ENCODE assay signal across 11 cellular contexts in the genomic region with DNA sequence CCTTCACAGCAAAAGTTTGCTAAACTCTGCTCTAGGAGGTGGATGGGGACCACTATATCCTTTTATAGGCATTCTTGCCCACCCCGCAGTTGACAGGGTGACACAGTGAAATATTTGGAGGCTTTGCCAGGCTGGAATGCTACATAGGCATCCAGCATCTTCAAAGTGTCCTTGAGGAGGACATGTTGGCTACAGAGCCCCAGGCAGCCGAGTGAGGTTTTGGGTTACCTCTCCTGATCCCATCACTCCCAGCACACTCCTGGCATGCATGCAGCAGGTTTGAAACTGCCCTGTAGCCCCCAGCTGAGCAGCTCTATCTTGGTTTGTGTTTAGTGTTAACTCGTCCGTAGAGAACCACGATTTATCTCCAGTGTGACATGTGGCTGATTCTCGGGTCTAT. TPM values are rescaled to one million over a fixed set of nuclear protein-coding genes. Genes with fewer than 3 reads are reported as not detected.
DNase-seq lines count a peak whose midpoint lies in the region; ATAC-seq and TF ChIP-seq lines count a peak whose summit lies in the region.
"Had no signal": no experiment of that assay in that cellular context is flagged by ENCODE, and none has a peak within 500 bp of the region (broad histone marks: within the 10 kb centered on the region; RNA-seq: fewer than 3 reads in every experiment).

No MANE protein-coding gene starts in this region.

- WGBS in gastroesophageal sphincter (ENCODE audit: low coverage in 1 of 2), 2 donors = 33% methylated on average over 5 of the region's 6 CpGs; no CpG with 5 or more reads in 1 of the 2 donors

- no peak overlapping the region for H3K9ac ChIP-seq in neural progenitor cell

- no peak for DNase-seq in stimulated activated naive CD8-positive, alpha-beta T cell treated with anti-CD3 and anti-CD28 coated beads, Interleukin-15, Interleukin-2, amounts not matched to agents 100 U/mL and 50 U/mL, for 24 hours
- no peak for DNase-seq in neural progenitor cell (ENCODE audit: low spot score)
- DNase-seq in posterior vena cava (ENCODE audit: low spot score) = no peak
- DNase-seq in NAMALWA (ENCODE audit: low spot score) = no peak
- no peak for DNase-seq in activated CD4-positive, alpha-beta T cell treated with anti-CD3 and anti-CD28 coated beads, Interleukin-2, amount 50 U/mL, for 48 hours
- DNase-seq: NCI-H187 treated with DMSO at 0.1 percent for 48 hours had no signal

- intact Hi-C loops in posterior vena cava (cut with DNase I) = loop anchor here (5.0 to 10.0 kb wide), 2 partner anchors 505 to 513 kb away; a partner anchor contains a TSS

- H3K4me2 ChIP-seq in neural progenitor cell = peak overlapping the region; percentile 54

- TF ChIP-seq CTCF in gastroesophageal sphincter (IDR thresholded peaks at IDR 0.05) (no peak), neural progenitor cell (IDR thresholded peaks at IDR 0.05) (no peak)

- H3F3A ChIP-seq in neural progenitor cell (ENCODE audit: low read depth) = peaks cover 15% of the 10 kb centered on the region

- H3K36me3 Mint-ChIP-seq in stimulated activated naive CD8-positive, alpha-beta T cell treated with anti-CD3 and anti-CD28 coated beads, Interleukin-15, Interleukin-2, amounts not matched to agents 100 ng/mL and 50 ng/mL, for 24 hours (ENCODE audit: low read depth) = peaks cover 45% of the 10 kb centered on the region
- peaks cover 2% of the 10 kb centered on the region for H3K36me3 Mint-ChIP-seq in neural progenitor cell
- H3K36me3 Mint-ChIP-seq: memory B cell had no signal

- no peak overlapping the region for H3K4me3 Mint-ChIP-seq in stimulated activated naive CD8-positive, alpha-beta T cell treated with anti-CD3 and anti-CD28 coated beads, Interleukin-15, Interleukin-2, amounts not matched to agents 100 ng/mL and 50 ng/mL, for 24 hours
- H3K4me3 Mint-ChIP-seq in neural progenitor cell = no peak overlapping the region
- H3K4me3 Mint-ChIP-seq: memory B cell; T-helper 1 cell treated with Interleukin-12 subunit alpha and Interleukin-12 subunit beta and Interleukin-4 antibody, amounts not matched to agents 30 μg/mL and 1 μg/mL, for 36 hours had no signal

- H3K4me1 ChIP-seq in gastroesophageal sphincter (peaks cover 32 to 81% (median 48%) of the 10 kb centered on the region in 3 donors), neural progenitor cell (peaks cover 14% of the 10 kb centered on the region)

- H3K27ac ChIP-seq in gastroesophageal sphincter (peak overlapping the region; percentile 21 to 100 (median 90)), neural progenitor cell (peak overlapping the region; percentile 36)

- H3K36me3 ChIP-seq in gastroesophageal sphincter = peaks cover 2 to 54% of the 10 kb centered on the region in 2 donors
- no peaks in the 10 kb centered on the region for H3K36me3 ChIP-seq in neural progenitor cell

- H3K27ac Mint-ChIP-seq in stimulated activated naive CD8-positive, alpha-beta T cell treated with anti-CD3 and anti-CD28 coated beads, Interleukin-15, Interleukin-2, amounts not matched to agents 100 ng/mL and 50 ng/mL, for 24 hours = peak overlapping the region; percentile 32
- H3K27ac Mint-ChIP-seq in neural progenitor cell = no peak overlapping the region
- H3K27ac Mint-ChIP-seq: memory B cell; T-helper 1 cell treated with Interleukin-12 subunit alpha and Interleukin-12 subunit beta and Interleukin-4 antibody, amounts not matched to agents 30 μg/mL and 1 μg/mL, for 36 hours had no signal

- H3K9me3 ChIP-seq in gastroesophageal sphincter (no peaks in the 10 kb centered on the region), neural progenitor cell (ENCODE audit: low read depth) (no peaks in the 10 kb centered on the region)

- peaks cover 39% of the 10 kb centered on the region for H3K4me1 Mint-ChIP-seq in stimulated activated naive CD8-positive, alpha-beta T cell treated with anti-CD3 and anti-CD28 coated beads, Interleukin-15, Interleukin-2, amounts not matched to agents 100 ng/mL and 50 ng/mL, for 24 hours (ENCODE audit: low read depth)
- peaks cover 20% of the 10 kb centered on the region for H3K4me1 Mint-ChIP-seq in neural progenitor cell
- H3K4me1 Mint-ChIP-seq: memory B cell had no signal

- H3K79me2 ChIP-seq in neural progenitor cell (ENCODE audit: low read depth) = no peaks in the 10 kb centered on the region

- no peaks in the 10 kb centered on the region for H3K27me3 ChIP-seq in gastroesophageal sphincter
- H3K27me3 ChIP-seq in neural progenitor cell = peaks cover 12% of the 10 kb centered on the region

- no peaks in the 10 kb centered on the region for H3K9me3 Mint-ChIP-seq in stimulated activated naive CD8-positive, alpha-beta T cell treated with anti-CD3 and anti-CD28 coated beads, Interleukin-15, Interleukin-2, amounts not matched to agents 100 ng/mL and 50 ng/mL, for 24 hours
- H3K9me3 Mint-ChIP-seq in neural progenitor cell = no peaks in the 10 kb centered on the region
- H3K9me3 Mint-ChIP-seq: memory B cell; T-helper 1 cell treated with Interleukin-12 subunit alpha and Interleukin-12 subunit beta and Interleukin-4 antibody, amounts not matched to agents 30 μg/mL and 1 μg/mL, for 36 hours had no signal

- H4K20me1 ChIP-seq in neural progenitor cell (ENCODE audit: low read depth) = peaks cover 3% of the 10 kb centered on the region

- H2AFZ ChIP-seq in neural progenitor cell (replicated peaks) = no peak overlapping the region

- peak overlapping the region in 1 of 2 donors; percentile 18 for H3K4me3 ChIP-seq in gastroesophageal sphincter
- peak overlapping the region; percentile 7 for H3K4me3 ChIP-seq in neural progenitor cell

- no peak for ATAC-seq in stimulated activated naive CD8-positive, alpha-beta T cell treated with anti-CD3 and anti-CD28 coated beads, Interleukin-15, Interleukin-2, amounts not matched to agents 100 U/mL and 50 U/mL, for 24 hours
- ATAC-seq in gastroesophageal sphincter (no peak), GM19035 (IDR thresholded peaks at IDR 0.05; ENCODE audit: unreplicated experiment) (no peak)

- no peak for TF ChIP-seq EP300 in gastroesophageal sphincter (IDR thresholded peaks at IDR 0.05)

- no peak for TF ChIP-seq POLR2A in gastroesophageal sphincter (IDR thresholded peaks at IDR 0.05)

- no peaks in the 10 kb centered on the region for H3K27me3 Mint-ChIP-seq in stimulated activated naive CD8-positive, alpha-beta T cell treated with anti-CD3 and anti-CD28 coated beads, Interleukin-15, Interleukin-2, amounts not matched to agents 100 ng/mL and 50 ng/mL, for 24 hours
- H3K27me3 Mint-ChIP-seq in neural progenitor cell (ENCODE audit: insufficient read depth, low read depth) = no peaks in the 10 kb centered on the region

RNA-seq across cellular contexts. Expression of a gene that starts 7.3 kb away (rescaled TPM):
- 100 to 1,000 TPM in 3 of 4 donors, 10 to 100 TPM in 1; 75.3 to 152 (median 132) TPM for total RNA-seq in gastroesophageal sphincter
- 1.3 and 3.7 TPM in 2 replicates for total RNA-seq in neural progenitor cell (ENCODE audit: low replicate concordance)
- 100 to 1,000 TPM; 105 to 141 TPM for total RNA-seq in posterior vena cava

Comparison
In these comparisons a context has a peak if more than half of its experiments do, and no peak if none do; other contexts are left out.
1. RNA of a gene that starts 7.3 kb away (total RNA-seq): 75.3 to 152 TPM in gastroesophageal sphincter and 105 to 141 TPM in posterior vena cava; 1.3 to 3.7 TPM in neural progenitor cell; every median in the first group is over 10 times any median in the second.